6 cellular contexts compared by ENCODE assay signal in the genomic region with DNA sequence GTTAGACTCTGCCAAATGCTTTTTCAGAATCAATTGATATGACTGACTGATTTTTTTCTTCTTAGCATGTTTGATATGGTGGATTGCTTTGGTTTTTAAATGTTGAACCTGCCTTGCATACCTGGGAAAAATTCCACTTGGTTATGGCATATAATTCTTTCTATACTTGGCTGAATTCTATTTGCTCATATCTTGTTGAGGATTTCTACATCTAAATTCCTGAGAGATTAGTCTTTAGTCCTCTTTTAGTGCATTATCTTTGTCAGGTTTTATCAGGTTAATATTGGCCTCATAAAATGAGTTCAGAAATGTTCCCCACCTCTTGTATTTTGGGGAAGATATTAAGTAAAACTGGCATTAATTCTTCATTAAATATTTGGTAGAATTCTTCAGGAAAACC.
DNase-seq lines count a peak whose midpoint lies in the region; ATAC-seq, FAIRE-seq and TF ChIP-seq lines count a peak whose summit lies in the region.
"Not testable (repeated sequence)": the region's sequence is repeated elsewhere in the genome, so short reads cannot be mapped to it uniquely, and the experiment has no call there.

No MANE protein-coding gene starts in this region.

- not testable (repeated sequence) for TF ChIP-seq CTCF in choroid plexus epithelial cell (conservative IDR thresholded peaks at IDR 0.05; ENCODE audit: low read depth, low read length); fibroblast of the aortic adventitia (IDR thresholded peaks at IDR 0.05; ENCODE audit: insufficient read depth, low read length)

- FAIRE-seq in islet of Langerhans (lab: Jason Lieb, UNC) = peak; percentile 88

- DNase-seq in ELR (ENCODE audit: low read depth) (peak; percentile 6), LHCN-M2 (ENCODE audit: low read depth) (peak; percentile 9), choroid plexus epithelial cell (ENCODE audit: low read depth) (peak; percentile 36), fibroblast of the aortic adventitia (ENCODE audit: low read depth) (peak; percentile 28)

- H3K4me3 ChIP-seq in choroid plexus epithelial cell (ENCODE audit: low read depth, low read length); fibroblast of the aortic adventitia (ENCODE audit: low read depth, low read length): not testable (repeated sequence)

- peak; percentile 65 for ATAC-seq in SK-N-SH treated with all-trans-retinoic acid at 6 μM for 48 hours
